Comparison of ENCODE assay signal across 8 cellular contexts in the genomic region with DNA sequence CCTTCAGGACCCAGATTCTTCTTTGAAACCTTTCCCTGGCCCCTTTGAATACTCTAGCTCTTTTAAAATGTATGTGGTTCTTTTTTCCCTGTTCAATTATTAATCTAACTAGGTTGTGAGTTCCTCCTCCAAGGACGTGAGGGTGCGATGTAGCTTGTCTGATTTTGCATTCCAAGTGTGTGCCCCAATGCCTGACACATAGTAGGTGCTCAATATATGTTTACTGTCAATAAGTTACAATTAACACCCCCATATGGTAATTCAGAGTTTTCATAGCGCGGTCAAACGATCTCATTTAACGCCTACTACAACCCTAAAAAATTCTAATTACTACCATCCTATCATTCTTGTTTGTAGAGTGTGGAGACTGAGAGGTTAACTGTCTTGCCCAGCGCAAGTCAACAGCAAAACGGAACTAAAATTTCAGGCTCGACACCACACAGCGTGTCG. TPM values are rescaled to one million over a fixed set of nuclear protein-coding genes. Genes with fewer than 3 reads are reported as not detected.
DNase-seq lines count a peak whose midpoint lies in the region; ATAC-seq and TF ChIP-seq lines count a peak whose summit lies in the region.

No MANE protein-coding gene starts in this region.

- TF ChIP-seq CTCF in kidney epithelial cell (IDR thresholded peaks at IDR 0.05; ENCODE audit: insufficient read depth, low read length, poor library complexity, severe bottlenecking): no peak
- TF ChIP-seq CTCF in thoracic aorta (IDR thresholded peaks at IDR 0.05): no peak
- TF ChIP-seq CTCF in lower leg skin (IDR thresholded peaks at IDR 0.05): no peak

- intact Hi-C loops in lower leg skin (cut with DNase I; ENCODE audit: low total_unique reads) (no loop called here), sciatic nerve (cut with DNase I) (no loop called here)

- peaks cover 25% of the 10 kb centered on the region for H3K4me1 Mint-ChIP-seq in activated CD4-positive, alpha-beta T cell treated with anti-CD3 and anti-CD28 coated beads, Interleukin-2, amount 10 ng/mL, durations not matched to agents 7 days and 5 days
- H3K4me1 Mint-ChIP-seq in activated naive CD8-positive, alpha-beta T cell treated with anti-CD3 and anti-CD28 coated beads, Interleukin-2, amount 10 ng/mL, durations not matched to agents 7 days and 5 days: peaks cover 21% of the 10 kb centered on the region

- peaks cover 4% of the 10 kb centered on the region for H3K36me3 Mint-ChIP-seq in activated CD4-positive, alpha-beta T cell treated with anti-CD3 and anti-CD28 coated beads, Interleukin-2, amount 10 ng/mL, durations not matched to agents 7 days and 5 days (ENCODE audit: low read depth)
- no peaks in the 10 kb centered on the region for H3K36me3 Mint-ChIP-seq in activated naive CD8-positive, alpha-beta T cell treated with anti-CD3 and anti-CD28 coated beads, Interleukin-2, amount 10 ng/mL, durations not matched to agents 7 days and 5 days

- DNase-seq in activated CD4-positive, alpha-beta T cell treated with anti-CD3 and anti-CD28 coated beads, Interleukin-2, amount 10 ng/mL, durations not matched to agents 7 days and 5 days: no peak
- no peak for DNase-seq in activated CD4-positive, alpha-beta T cell treated with anti-CD3 and anti-CD28 coated beads, Interleukin-2, amount 50 U/mL, for 48 hours
- DNase-seq in activated naive CD8-positive, alpha-beta T cell treated with anti-CD3 and anti-CD28 coated beads, Interleukin-2, amount 10 ng/mL, durations not matched to agents 7 days and 5 days: no peak
- DNase-seq in kidney epithelial cell (ENCODE audit: low read depth): no peak
- DNase-seq in thoracic aorta (ENCODE audit: low spot score): no peak
- no peak for DNase-seq in lower leg skin (ENCODE audit: low spot score in 2 of 2)
- no peak for DNase-seq in A172 (ENCODE audit: low spot score)
- DNase-seq in sciatic nerve (ENCODE audit: low spot score): no peak

- H3K4me3 Mint-ChIP-seq in activated CD4-positive, alpha-beta T cell treated with anti-CD3 and anti-CD28 coated beads, Interleukin-2, amount 10 ng/mL, durations not matched to agents 7 days and 5 days: peak overlapping the region; percentile 94
- peak overlapping the region; percentile 92 for H3K4me3 Mint-ChIP-seq in activated naive CD8-positive, alpha-beta T cell treated with anti-CD3 and anti-CD28 coated beads, Interleukin-2, amount 10 ng/mL, durations not matched to agents 7 days and 5 days

- H3K9me3 ChIP-seq in thoracic aorta: no peaks in the 10 kb centered on the region

- H3K27ac Mint-ChIP-seq in activated CD4-positive, alpha-beta T cell treated with anti-CD3 and anti-CD28 coated beads, Interleukin-2, amount 10 ng/mL, durations not matched to agents 7 days and 5 days: peak overlapping the region; percentile 100
- peak overlapping the region; percentile 97 for H3K27ac Mint-ChIP-seq in activated naive CD8-positive, alpha-beta T cell treated with anti-CD3 and anti-CD28 coated beads, Interleukin-2, amount 10 ng/mL, durations not matched to agents 7 days and 5 days

- H3K27me3 ChIP-seq in kidney epithelial cell (ENCODE audit: control insufficient read depth, insufficient read depth, low read length): no peaks in the 10 kb centered on the region
- no peaks in the 10 kb centered on the region for H3K27me3 ChIP-seq in thoracic aorta (replicated peaks; ENCODE audit: insufficient read depth)

- peak overlapping the region; percentile 86 for H3K4me3 ChIP-seq in kidney epithelial cell (ENCODE audit: low read depth, low read length)
- H3K4me3 ChIP-seq in thoracic aorta: peak overlapping the region; percentile 95
- H3K4me3 ChIP-seq in lower leg skin (ENCODE audit: low read depth, poor library complexity, severe bottlenecking): no peak overlapping the region

- no peak for TF ChIP-seq POLR2A in lower leg skin (IDR thresholded peaks at IDR 0.05)

- CTCF ChIA-PET in activated CD4-positive, alpha-beta T cell treated with anti-CD3 and anti-CD28 coated beads, Interleukin-2, amount 10 ng/mL, durations not matched to agents 7 days and 5 days (lab: Charles Lee): interaction anchor here (0.8 to 2.0 kb wide), 6 partner anchors 8 to 35 kb away, joined by 3 to 7 read pairs (median 4); no protein-coding TSS in a partner anchor

- no peaks in the 10 kb centered on the region for H3K36me3 ChIP-seq in kidney epithelial cell (ENCODE audit: control insufficient read depth, insufficient read depth, low read length)
- no peaks in the 10 kb centered on the region for H3K36me3 ChIP-seq in thoracic aorta

- H3K27me3 Mint-ChIP-seq in activated CD4-positive, alpha-beta T cell treated with anti-CD3 and anti-CD28 coated beads, Interleukin-2, amount 10 ng/mL, durations not matched to agents 7 days and 5 days: peaks cover 6% of the 10 kb centered on the region
- peaks cover 9% of the 10 kb centered on the region for H3K27me3 Mint-ChIP-seq in activated naive CD8-positive, alpha-beta T cell treated with anti-CD3 and anti-CD28 coated beads, Interleukin-2, amount 10 ng/mL, durations not matched to agents 7 days and 5 days

- no peaks in the 10 kb centered on the region for H3K9me3 Mint-ChIP-seq in activated CD4-positive, alpha-beta T cell treated with anti-CD3 and anti-CD28 coated beads, Interleukin-2, amount 10 ng/mL, durations not matched to agents 7 days and 5 days
- no peaks in the 10 kb centered on the region for H3K9me3 Mint-ChIP-seq in activated naive CD8-positive, alpha-beta T cell treated with anti-CD3 and anti-CD28 coated beads, Interleukin-2, amount 10 ng/mL, durations not matched to agents 7 days and 5 days

- POLR2A ChIA-PET in activated CD4-positive, alpha-beta T cell treated with anti-CD3 and anti-CD28 coated beads, Interleukin-2, amount 10 ng/mL, durations not matched to agents 7 days and 5 days (lab: Charles Lee): no interaction called here
- POLR2A ChIA-PET in activated naive CD8-positive, alpha-beta T cell treated with anti-CD3 and anti-CD28 coated beads, Interleukin-2, amount 10 ng/mL, durations not matched to agents 7 days and 5 days (lab: Charles Lee): interaction anchor here (0.9 to 2.1 kb wide), 3 partner anchors 59 to 195 kb away, joined by 3 to 11 read pairs (median 3); a partner anchor contains a TSS

- H3K27ac ChIP-seq in thoracic aorta: peak overlapping the region in 1 of 2 donors; percentile 18

- WGBS in lower leg skin, 2 donors: 14 to 15% methylated on average over 11 of the region's 11 CpGs

- ATAC-seq in activated naive CD8-positive, alpha-beta T cell treated with anti-CD3 and anti-CD28 coated beads, Interleukin-2, amount 10 ng/mL, durations not matched to agents 7 days and 5 days (ENCODE audit: low read depth): no peak
- ATAC-seq in thoracic aorta (ENCODE audit: insufficient number of reproducible peaks, low FRiP score, low read depth): no peak
- no peak for ATAC-seq in sciatic nerve

- H3K4me1 ChIP-seq in thoracic aorta (ENCODE audit: control insufficient read depth in 1 of 2, low read depth in 2 of 2): peaks cover 15 to 31% of the 10 kb centered on the region in 2 donors

RNA-seq across cellular contexts. Expression of a gene that starts 0.5 kb away (rescaled TPM):
- 10 to 100 TPM; 41.1 to 42.5 TPM for total RNA-seq in activated CD4-positive, alpha-beta T cell treated with anti-CD3 and anti-CD28 coated beads, Interleukin-2, amount 10 ng/mL, durations not matched to agents 7 days and 5 days
- 10 to 100 TPM; 61.0 to 62.7 TPM for total RNA-seq in activated naive CD8-positive, alpha-beta T cell treated with anti-CD3 and anti-CD28 coated beads, Interleukin-2, amount 10 ng/mL, durations not matched to agents 7 days and 5 days
- total RNA-seq in kidney epithelial cell (21.8 and 23.3 TPM in 2 replicates), thoracic aorta (10 to 100 TPM; 31.3 to 39.8 TPM), lower leg skin (10 to 100 TPM; 16.3 to 34.0 (median 24.2) TPM), sciatic nerve (64.0 TPM)
- 27.4 and 34.4 TPM in 2 replicates for total RNA-seq in A172 (2014; rRNA removed; shearing (Covaris generic))
